In genomic region chr3:116034071-116034470, GRCh38 we compare ENCODE assay signal across 20 cellular contexts.
"Had no signal": no experiment of that assay in that cellular context is flagged by ENCODE, and none has a peak within 500 bp of the region (broad histone marks: within the 10 kb centered on the region; RNA-seq: fewer than 3 reads in every experiment).

No MANE protein-coding gene starts in this region.

- ATAC-seq: heart right ventricle, left lung had no signal

- H3K27ac ChIP-seq: epithelial cell of prostate, heart right ventricle, left lung, right atrium auricular region, tibial artery had no signal

- FAIRE-seq: bronchial epithelial cell, urothelium cell line had no signal

- DNase-seq: activated CD4-positive, alpha-beta T cell treated with anti-CD3 and anti-CD28 coated beads, Interleukin-2, amount 50 U/mL, for 1 hour; activated CD4-positive, CD25-positive, alpha-beta regulatory T cell treated with anti-CD3 and anti-CD28 coated beads, Interleukin-2, amount 50 U/mL, for 72 hours; activated CD8-positive, alpha-beta memory T cell treated with anti-CD3 and anti-CD28 coated beads for 24 hours; activated CD8-positive, alpha-beta memory T cell treated with anti-CD3 and anti-CD28 coated beads, Interleukin-2, amount 50 U/mL, for 48 hours; activated effector memory CD4-positive, alpha-beta T cell treated with Interleukin-2 at 50 U/mL for 16 hours; activated naive CD4-positive, alpha-beta T cell treated with anti-CD3 and anti-CD28 coated beads, Interleukin-2, amount 10 ng/mL, durations not matched to agents 7 days and 5 days; activated T-cell treated with anti-CD3 and anti-CD28 coated beads, Interleukin-2, amount 50 U/mL, for 48 hours; aorta; foreskin melanocyte; heart right ventricle; left lung; stimulated activated CD4-positive, alpha-beta T cell treated with anti-CD3 and anti-CD28 coated beads, Interleukin-12 subunit alpha, Interleukin-12 subunit beta, amount 100 ng/mL, for 4 hours; stimulated activated CD4-positive, alpha-beta T cell treated with anti-CD3 and anti-CD28 coated beads, Interleukin-1b, Interleukin-23, amount 100 ng/mL, for 48 hours; stimulated activated CD8-positive, alpha-beta memory T cell treated with anti-CD3 and anti-CD28 coated beads, Interleukin-4, amount 100 ng/mL, for 48 hours; stimulated activated naive CD4-positive, alpha-beta T cell treated with Interleukin-2 at 50 U/mL for 16 hours; tibial artery had no signal

- H3K4me1 ChIP-seq: left lung, right atrium auricular region, tibial artery had no signal

- H3K9me3 ChIP-seq: heart right ventricle, left lung, right atrium auricular region, tibial artery had no signal

- H3K4me3 ChIP-seq: heart right ventricle, left lung, right atrium auricular region, tibial artery had no signal

- H3K27me3 ChIP-seq: heart right ventricle, left lung, right atrium auricular region, tibial artery had no signal

- H3K36me3 ChIP-seq: heart right ventricle, left lung, right atrium auricular region, tibial artery had no signal
